In genomic region chr2:212958757-212959295, GRCh38 we compare ENCODE assay signal across 13 cellular contexts.
DNase-seq lines count a peak whose midpoint lies in the region; ATAC-seq and TF ChIP-seq lines count a peak whose summit lies in the region.
"Had no signal": no experiment of that assay in that cellular context is flagged by ENCODE, and none has a peak within 500 bp of the region (broad histone marks: within the 10 kb centered on the region; RNA-seq: fewer than 3 reads in every experiment).

No MANE protein-coding gene starts in this region.

- peaks cover 0 to 4% (median 0%) of the 10 kb centered on the region in 8 donors for H3K9me3 Mint-ChIP-seq in CD4-positive, alpha-beta memory T cell
- H3K9me3 Mint-ChIP-seq in naive thymus-derived CD8-positive, alpha-beta T cell: peaks cover 0 to 8% (median 0%) of the 10 kb centered on the region in 9 donors

- peaks cover 0 to 1% of the 10 kb centered on the region in 2 donors for H3K27me3 Mint-ChIP-seq in CD4-positive, alpha-beta memory T cell
- H3K27me3 Mint-ChIP-seq in naive thymus-derived CD8-positive, alpha-beta T cell: no peaks in the 10 kb centered on the region

- H3K4me1 ChIP-seq in CD4-positive, alpha-beta memory T cell (ENCODE audit: insufficient read depth, low read length): peaks cover 9% of the 10 kb centered on the region

- H3K27me3 ChIP-seq in CD4-positive, alpha-beta memory T cell (ENCODE audit: insufficient read depth, low read length): no peaks in the 10 kb centered on the region
- no peaks in the 10 kb centered on the region for H3K27me3 ChIP-seq in brain microvascular endothelial cell (replicated peaks)

- H3K4me3 Mint-ChIP-seq in CD4-positive, alpha-beta memory T cell: peak overlapping the region in 7 of 8 donors; percentile 5 to 67 (median 51)
- H3K4me3 Mint-ChIP-seq in naive thymus-derived CD8-positive, alpha-beta T cell: peak overlapping the region in 8 of 10 donors; percentile 12 to 74 (median 46)
- H3K4me3 Mint-ChIP-seq: CD14-positive monocyte had no signal

- no peaks in the 10 kb centered on the region for H3K36me3 Mint-ChIP-seq in CD4-positive, alpha-beta memory T cell
- no peaks in the 10 kb centered on the region for H3K36me3 Mint-ChIP-seq in naive thymus-derived CD8-positive, alpha-beta T cell
- H3K36me3 Mint-ChIP-seq: CD14-positive monocyte had no signal

- peak; percentile 33 to 53 for ATAC-seq in naive thymus-derived CD8-positive, alpha-beta T cell
- no peak for ATAC-seq in HG02973 (IDR thresholded peaks at IDR 0.05; ENCODE audit: unreplicated experiment)
- ATAC-seq: left colon had no signal

- POLR2A ChIA-PET in CD4-positive, alpha-beta memory T cell (lab: Charles Lee; ENCODE audit: partially characterized antibody): no interaction called here
- POLR2A ChIA-PET in naive thymus-derived CD8-positive, alpha-beta T cell (lab: Charles Lee): no interaction called here

- no peak overlapping the region for H3K27ac ChIP-seq in CD4-positive, alpha-beta memory T cell (ENCODE audit: low read depth, low read length)
- peak overlapping the region; percentile 98 for H3K27ac ChIP-seq in KOPT-K1 (ENCODE audit: low read depth, low read length, poor library complexity, severe bottlenecking)
- H3K27ac ChIP-seq in brain microvascular endothelial cell: no peak overlapping the region

- intact Hi-C loops in CD4-positive, alpha-beta memory T cell (cut with micrococcal nuclease): loop anchor here (5.0 kb wide), 1 partner anchor 193 kb away; the partner anchor contains the start of gene IKZF2

- DNase-seq in CD4-positive, alpha-beta memory T cell: peak in 3 of 5 donors; percentile 1 to 24 (median 16)
- peak; percentile 27 for DNase-seq in brain microvascular endothelial cell
- DNase-seq in naive thymus-derived CD8-positive, alpha-beta T cell: peak in 1 of 10 donors; percentile 5
- DNase-seq in NCI-H2081 treated with DMSO at 0.1 percent for 48 hours (lab: John Stamatoyannopoulos, UW): no peak
- no peak for DNase-seq in NCI-H2171 treated with DMSO at 0.1 percent for 48 hours (lab: John Stamatoyannopoulos, UW)
- DNase-seq in inferior parietal cortex (ENCODE audit: extremely low spot score): no peak
- DNase-seq: activated CD8-positive, alpha-beta memory T cell treated with anti-CD3 and anti-CD28 coated beads, Interleukin-2, amount 50 U/mL, for 4 hours; left colon; NCI-H1048; NK-92 treated with Interleukin-12 subunit alpha and Interleukin-12 subunit beta, amount 100 ng/mL, for 24 hours had no signal

- no peak for TF ChIP-seq CTCF in brain microvascular endothelial cell (IDR thresholded peaks at IDR 0.05; ENCODE audit: low read depth, low read length, missing control alignments)

- H3K36me3 ChIP-seq in CD4-positive, alpha-beta memory T cell (ENCODE audit: insufficient read depth, low read length): no peaks in the 10 kb centered on the region
- H3K36me3 ChIP-seq in KOPT-K1 (ENCODE audit: insufficient read depth, low read length): peaks cover 28% of the 10 kb centered on the region
- H3K36me3 ChIP-seq in brain microvascular endothelial cell (replicated peaks): no peaks in the 10 kb centered on the region

- no peak overlapping the region for H3K4me3 ChIP-seq in CD4-positive, alpha-beta memory T cell (ENCODE audit: low read length in 2 of 2)
- H3K4me3 ChIP-seq in brain microvascular endothelial cell (ENCODE audit: low read depth, low read length): no peak overlapping the region

- in situ Hi-C loops in brain microvascular endothelial cell (cut with HindIII; ENCODE audit: low pct_ligation_motif_present, low sequenced_read_pairs): no loop called here

- H3K27ac Mint-ChIP-seq in CD4-positive, alpha-beta memory T cell: peak overlapping the region; percentile 5 to 72 (median 57)
- H3K27ac Mint-ChIP-seq in naive thymus-derived CD8-positive, alpha-beta T cell: peak overlapping the region in 7 of 10 donors; percentile 5 to 76 (median 17)
- H3K27ac Mint-ChIP-seq: CD14-positive monocyte had no signal

- no peaks in the 10 kb centered on the region for H3K9me3 ChIP-seq in CD4-positive, alpha-beta memory T cell (ENCODE audit: control insufficient read depth in 1 of 2, low read length in 2 of 2)
- peaks cover 4% of the 10 kb centered on the region for H3K9me3 ChIP-seq in KOPT-K1 (ENCODE audit: insufficient read depth, low read length, poor library complexity, severe bottlenecking)

- peaks cover 12 to 33% (median 25%) of the 10 kb centered on the region in 4 donors for H3K4me1 Mint-ChIP-seq in CD4-positive, alpha-beta memory T cell
- H3K4me1 Mint-ChIP-seq in naive thymus-derived CD8-positive, alpha-beta T cell: peaks cover 10 to 49% (median 30%) of the 10 kb centered on the region in 4 donors

- CTCF ChIA-PET in CD4-positive, alpha-beta memory T cell (lab: Charles Lee; ENCODE audit: partially characterized antibody): no interaction called here

Comparison
In these comparisons a context has a peak if more than half of its experiments do, and no peak if none do; other contexts are left out.
1. DNase-seq: peak in CD4-positive, alpha-beta memory T cell (3 of 5) and brain microvascular endothelial cell (single experiment); none in NCI-H2081 treated with DMSO at 0.1 percent for 48 hours (single experiment), NCI-H2171 treated with DMSO at 0.1 percent for 48 hours (single experiment) and inferior parietal cortex (single experiment).